In the genomic region with DNA sequence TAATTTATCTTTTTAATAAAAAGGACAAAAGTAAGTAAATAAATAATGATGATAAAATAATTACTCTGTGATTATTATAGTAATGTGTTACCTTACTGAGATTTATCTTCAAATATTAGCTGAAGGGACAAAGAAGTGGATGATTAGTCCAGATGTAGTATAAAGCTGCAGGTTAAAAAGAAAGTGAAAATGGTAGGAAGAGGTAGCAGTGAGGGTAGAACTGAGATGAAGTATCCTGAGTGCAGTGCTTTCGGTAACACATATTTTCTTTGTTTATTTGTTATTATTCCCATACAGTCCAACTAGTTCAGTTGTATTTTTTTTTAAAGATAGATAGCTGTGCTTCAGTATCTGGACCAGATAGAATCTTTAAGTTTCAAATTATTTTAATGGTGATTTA, we compare ENCODE assay signal across 20 cellular contexts.
"Had no signal": no experiment of that assay in that cellular context is flagged by ENCODE, and none has a peak within 500 bp of the region (broad histone marks: within the 10 kb centered on the region; RNA-seq: fewer than 3 reads in every experiment).

No MANE protein-coding gene starts in this region.

- H3K36me3 ChIP-seq: heart left ventricle, left ventricle myocardium inferior, prostate gland, tibial nerve had no signal

- DNase-seq: effector memory CD4-positive, alpha-beta T cell; heart left ventricle; hypothalamus; islet precursor cell; left ventricle myocardium inferior; mesenchymal stem cell; naive B cell; occipital lobe; retina; stimulated activated CD4-positive, alpha-beta T cell treated with anti-CD3 and anti-CD28 coated beads, Interleukin-2, amount 100 ng/mL, for 24 hours; stimulated activated CD4-positive, alpha-beta T cell treated with anti-CD3 and anti-CD28 coated beads, Interleukin-4, amount 100 ng/mL, for 4 hours; stimulated activated naive B cell treated with anti-CD40 and anti-IgM and Interleukin-4, amounts not matched to agents 10 μg/mL and 1 μg/mL and 100 μg/mL, for 72 hours; stimulated activated naive CD8-positive, alpha-beta T cell treated with anti-CD3 and anti-CD28 coated beads, Interleukin-15, amount 100 ng/mL, for 72 hours; testis had no signal

- H3K9me3 ChIP-seq: prostate gland, testis, tibial nerve had no signal

- H3K4me1 ChIP-seq: heart left ventricle, left ventricle myocardium inferior, parathyroid adenoma, prostate gland, testis, tibial nerve had no signal

- H3K27me3 ChIP-seq: heart left ventricle, testis, tibial nerve had no signal

- H2AFZ ChIP-seq: parathyroid adenoma had no signal

- ATAC-seq: esophagus mucosa; heart left ventricle; sciatic nerve; stimulated activated naive B cell treated with anti-CD40 and anti-IgM and Interleukin-4, amounts not matched to agents 10 μg/mL and 1 μg/mL and 100 μg/mL, for 72 hours; stimulated activated naive CD8-positive, alpha-beta T cell treated with anti-CD3 and anti-CD28 coated beads, Interleukin-15, amount 100 ng/mL, for 72 hours had no signal

- H3K27ac ChIP-seq: heart left ventricle, left ventricle myocardium inferior, parathyroid adenoma, prostate gland, testis, tibial nerve had no signal

- H3K4me3 ChIP-seq: heart left ventricle, left ventricle myocardium inferior, lung, prostate gland, testis, tibial nerve had no signal

- H3K9ac ChIP-seq: parathyroid adenoma had no signal

- H3K79me2 ChIP-seq: parathyroid adenoma had no signal
